22 cellular contexts compared by ENCODE assay signal in the genomic region with DNA sequence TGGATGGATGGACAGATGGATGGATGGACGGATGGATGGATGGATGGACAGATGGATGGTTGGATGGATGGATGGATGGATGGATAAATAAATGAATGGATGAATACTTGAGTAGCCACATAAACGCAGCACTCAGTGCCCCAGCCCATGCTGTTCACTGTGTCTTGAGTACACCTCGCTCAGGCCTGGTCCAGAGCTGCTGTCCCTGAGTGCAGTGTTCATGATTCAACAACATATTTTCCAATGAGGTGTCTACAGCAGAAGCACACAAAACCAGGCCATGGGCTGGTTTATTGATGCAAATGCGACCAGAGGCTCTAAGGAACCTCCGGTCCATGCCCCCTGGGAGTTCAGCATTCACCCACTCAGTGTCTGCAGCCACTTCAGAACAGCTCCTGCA.
DNase-seq lines count a peak whose midpoint lies in the region; ATAC-seq, FAIRE-seq and TF ChIP-seq lines count a peak whose summit lies in the region.
"Had no signal": no experiment of that assay in that cellular context is flagged by ENCODE, and none has a peak within 500 bp of the region (broad histone marks: within the 10 kb centered on the region; RNA-seq: fewer than 3 reads in every experiment).

No MANE protein-coding gene starts in this region.

- H3K9me3 Mint-ChIP-seq in activated naive CD4-positive, alpha-beta T cell treated with anti-CD3 and anti-CD28 coated beads, Interleukin-2, amount 10 ng/mL, durations not matched to agents 7 days and 5 days, result no peaks in the 10 kb centered on the region
- H3K9me3 Mint-ChIP-seq in activated naive CD4-positive, alpha-beta T cell treated with anti-CD3 and anti-CD28 coated beads, Interleukin-2, amount 50 U/mL, for 72 hours, result peaks cover 0 to 7% of the 10 kb centered on the region in 2 donors

- H3K4me1 Mint-ChIP-seq in activated naive CD4-positive, alpha-beta T cell treated with anti-CD3 and anti-CD28 coated beads, Interleukin-2, amount 10 ng/mL, durations not matched to agents 7 days and 5 days, result no peaks in the 10 kb centered on the region

- no peaks in the 10 kb centered on the region for H3K27me3 Mint-ChIP-seq in activated naive CD4-positive, alpha-beta T cell treated with anti-CD3 and anti-CD28 coated beads, Interleukin-2, amount 10 ng/mL, durations not matched to agents 7 days and 5 days

- H3K9me3 ChIP-seq in lung (ENCODE audit: control insufficient read depth in 2 of 2, insufficient read depth in 1 of 2, low read length in 1 of 2), result no peaks in the 10 kb centered on the region
- H3K9me3 ChIP-seq: MG63 had no signal

- ATAC-seq in activated naive CD4-positive, alpha-beta T cell treated with anti-CD3 and anti-CD28 coated beads, Interleukin-2, amount 50 U/mL, for 72 hours, result no peak
- ATAC-seq in lung (ENCODE audit: insufficient read depth, low FRiP score), result no peak

- no peaks in the 10 kb centered on the region for H3K4me1 ChIP-seq in lung (ENCODE audit: control insufficient read depth in 2 of 2, insufficient read depth in 2 of 2, low read length in 2 of 2)

- no peaks in the 10 kb centered on the region for H3K27me3 ChIP-seq in lung (ENCODE audit: control insufficient read depth, insufficient read depth)

- no peaks in the 10 kb centered on the region for H3K36me3 Mint-ChIP-seq in activated naive CD4-positive, alpha-beta T cell treated with anti-CD3 and anti-CD28 coated beads, Interleukin-2, amount 10 ng/mL, durations not matched to agents 7 days and 5 days
- no peaks in the 10 kb centered on the region for H3K36me3 Mint-ChIP-seq in activated naive CD4-positive, alpha-beta T cell treated with anti-CD3 and anti-CD28 coated beads, Interleukin-2, amount 50 U/mL, for 72 hours

- no peak overlapping the region for H3K4me3 ChIP-seq in lung
- H3K4me3 ChIP-seq: MG63 had no signal

- H3K36me3 ChIP-seq in lung (ENCODE audit: control insufficient read depth in 2 of 2, insufficient read depth in 2 of 2, low read length in 2 of 2), result no peaks in the 10 kb centered on the region
- H3K36me3 ChIP-seq: MG63 had no signal

- no peak overlapping the region for H3K27ac Mint-ChIP-seq in activated naive CD4-positive, alpha-beta T cell treated with anti-CD3 and anti-CD28 coated beads, Interleukin-2, amount 10 ng/mL, durations not matched to agents 7 days and 5 days
- H3K27ac Mint-ChIP-seq in activated naive CD4-positive, alpha-beta T cell treated with anti-CD3 and anti-CD28 coated beads, Interleukin-2, amount 50 U/mL, for 72 hours, result no peak overlapping the region

- H3K27ac ChIP-seq in lung (ENCODE audit: low read depth in 1 of 2, low read length in 1 of 2), result no peak overlapping the region

- H3K4me3 Mint-ChIP-seq in activated naive CD4-positive, alpha-beta T cell treated with anti-CD3 and anti-CD28 coated beads, Interleukin-2, amount 10 ng/mL, durations not matched to agents 7 days and 5 days, result no peak overlapping the region

- FAIRE-seq in HTR-8/SVneo (lab: Jason Lieb, UNC), result peak; percentile 20
- FAIRE-seq: GM12892, GM19239, RCC 7860 had no signal

- TF ChIP-seq CTCF in lung (IDR thresholded peaks at IDR 0.05; ENCODE audit: control extremely low read depth, extremely low read depth), result no peak

- CTCF ChIA-PET in activated naive CD4-positive, alpha-beta T cell treated with anti-CD3 and anti-CD28 coated beads, Interleukin-2, amount 10 ng/mL, durations not matched to agents 7 days and 5 days (lab: Charles Lee), result no interaction called here

- WGBS in lung, 2 donors, result 85 to 92% methylated on average over 5 of the region's 5 CpGs

- DNase-seq in activated naive CD4-positive, alpha-beta T cell treated with anti-CD3 and anti-CD28 coated beads, Interleukin-2, amount 10 ng/mL, durations not matched to agents 7 days and 5 days, result peak; percentile 10
- no peak for DNase-seq in activated naive CD4-positive, alpha-beta T cell treated with anti-CD3 and anti-CD28 coated beads, Interleukin-2, amount 50 U/mL, for 72 hours (ENCODE audit: low spot score in 2 of 2)
- DNase-seq in HTR-8/SVneo (ENCODE audit: insufficient read length, low spot score), result no peak
- peak; percentile 19 for DNase-seq in lung (ENCODE audit: low spot score)
- DNase-seq in ureter (ENCODE audit: low spot score), result peak; percentile 12
- no peak for DNase-seq in stimulated activated CD4-positive, alpha-beta T cell treated with anti-CD3 and anti-CD28 coated beads, Interleukin-1b, Interleukin-23, amount 100 ng/mL, for 48 hours
- no peak for DNase-seq in stimulated activated naive CD4-positive, alpha-beta T cell treated with Interleukin-2 at 50 U/mL for 16 hours (lab: John Stamatoyannopoulos, UW)
- DNase-seq: Calu3, DMS153, DND-41, KBM-7, MG63, NCI-H1105 treated with DMSO at 0.1 percent for 48 hours, NCI-H146, NCI-H1930, NCI-H446, NCI-H524 treated with DMSO at 0.1 percent for 48 hours, NCI-H774, SIG-M5 had no signal

Comparison
In these comparisons a context has a peak if more than half of its experiments do, and no peak if none do; other contexts are left out.
1. DNase-seq: peak in activated naive CD4-positive, alpha-beta T cell treated with anti-CD3 and anti-CD28 coated beads, Interleukin-2, amount 10 ng/mL, durations not matched to agents 7 days and 5 days (single experiment), lung (single experiment) and ureter (single experiment); none in activated naive CD4-positive, alpha-beta T cell treated with anti-CD3 and anti-CD28 coated beads, Interleukin-2, amount 50 U/mL, for 72 hours (0 of 2), HTR-8/SVneo (single experiment), stimulated activated CD4-positive, alpha-beta T cell treated with anti-CD3 and anti-CD28 coated beads, Interleukin-1b, Interleukin-23, amount 100 ng/mL, for 48 hours (single experiment) and stimulated activated naive CD4-positive, alpha-beta T cell treated with Interleukin-2 at 50 U/mL for 16 hours (single experiment).